ENCODE assay signal across 28 cellular contexts in the genomic region with DNA sequence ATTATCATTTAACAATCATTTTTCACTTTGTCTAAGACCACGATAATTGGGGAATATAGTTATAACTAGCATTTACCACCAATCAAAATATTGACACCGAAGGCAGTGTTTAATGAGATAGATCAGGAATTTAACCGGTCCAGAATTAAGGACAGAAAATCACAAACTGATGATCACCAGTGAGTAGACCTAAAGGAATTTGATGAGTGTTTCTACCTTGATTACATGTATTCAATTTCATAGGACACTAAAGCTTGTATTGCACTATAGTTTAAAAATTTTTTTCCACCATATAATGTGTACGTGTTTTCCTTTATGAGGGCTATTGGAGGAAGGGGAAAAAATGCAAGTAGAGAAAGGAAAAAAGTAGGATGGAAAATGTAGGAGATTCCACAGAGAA. TPM values are rescaled to one million over a fixed set of nuclear protein-coding genes. Genes with fewer than 3 reads are reported as not detected.
DNase-seq lines count a peak whose midpoint lies in the region; ATAC-seq, FAIRE-seq and TF ChIP-seq lines count a peak whose summit lies in the region.
"Had no signal": no experiment of that assay in that cellular context is flagged by ENCODE, and none has a peak within 500 bp of the region (broad histone marks: within the 10 kb centered on the region; RNA-seq: fewer than 3 reads in every experiment).

No MANE protein-coding gene starts in this region.

- H3K9ac ChIP-seq in SK-N-SH (no peak overlapping the region), PC-3 (ENCODE audit: low read length) (no peak overlapping the region), keratinocyte (ENCODE audit: control insufficient read depth, extremely low read depth, insufficient read depth, low read length) (no peak overlapping the region)

- H3K4me1 ChIP-seq in SK-N-SH (ENCODE audit: control insufficient read depth in 1 of 2, insufficient read depth in 2 of 2, low read depth in 1 of 2, low read length in 1 of 2) (peaks cover 0 to 12% of the 10 kb centered on the region in 2 experiments; a peak in 1 of 4 replicates), PC-3 (ENCODE audit: insufficient read depth, low read length) (peaks cover 4% of the 10 kb centered on the region; the same call in 1 of the 2 replicates), keratinocyte (ENCODE audit: control insufficient read depth, extremely low read depth, insufficient read depth, low read length) (peaks cover 22% of the 10 kb centered on the region)
- H3K4me1 ChIP-seq: BE2C had no signal

- no peak overlapping the region for H3K27ac Mint-ChIP-seq in immature natural killer cell

- H3K36me3 ChIP-seq in SK-N-SH (replicated peaks in 1 of 2; ENCODE audit: control insufficient read depth in 1 of 2, insufficient read depth in 2 of 2, low read length in 1 of 2) = no peaks in the 10 kb centered on the region
- H3K36me3 ChIP-seq in PC-3 (ENCODE audit: low read depth, low read length) = no peaks in the 10 kb centered on the region
- H3K36me3 ChIP-seq in bronchial epithelial cell (ENCODE audit: control insufficient read depth, insufficient read depth, low read length) = no peaks in the 10 kb centered on the region
- no peaks in the 10 kb centered on the region for H3K36me3 ChIP-seq in keratinocyte (ENCODE audit: control insufficient read depth in 2 of 2, extremely low read depth in 1 of 2, insufficient read depth in 2 of 2, low read length in 2 of 2)
- H3K36me3 ChIP-seq: BE2C, MG63 had no signal

- CTCF ChIA-PET in SK-N-SH (lab: Yijun Ruan, JAX) (no interaction called here), PC-3 (lab: Charles Lee) (no interaction called here)

- POLR2A ChIA-PET in SK-N-SH (lab: Yijun Ruan, JAX) (no interaction called here), PC-3 (lab: Charles Lee; ENCODE audit: unreplicated experiment) (no interaction called here)

- TF ChIP-seq CTCF in SK-N-SH (IDR thresholded peaks at IDR 0.05) (no peak), PC-3 (conservative IDR thresholded peaks at IDR 0.05; ENCODE audit: low read depth, low read length) (no peak), bronchial epithelial cell (IDR thresholded peaks at IDR 0.05; ENCODE audit: insufficient read depth, low read length, severe bottlenecking) (no peak), keratinocyte (optimal IDR thresholded peaks at IDR 0.05 in 1 of 3, IDR thresholded peaks at IDR 0.05 in 1 of 3, conservative IDR thresholded peaks at IDR 0.05 in 1 of 3; ENCODE audit: extremely low read depth in 1 of 3, insufficient read depth in 2 of 3, low read length in 3 of 3) (no peak)

- no peaks in the 10 kb centered on the region for H3K9me1 ChIP-seq in keratinocyte (ENCODE audit: control insufficient read depth, extremely low read depth, insufficient read depth, low read length)

- H3K9me3 ChIP-seq in SK-N-SH = no peaks in the 10 kb centered on the region
- H3K9me3 ChIP-seq in PC-3 (ENCODE audit: low read length) = no peaks in the 10 kb centered on the region
- no peaks in the 10 kb centered on the region for H3K9me3 ChIP-seq in keratinocyte (ENCODE audit: control insufficient read depth, low read depth, low read length)
- H3K9me3 ChIP-seq: BE2C, MG63 had no signal

- TF ChIP-seq RAD21 in SK-N-SH (IDR thresholded peaks at IDR 0.05; ENCODE audit: low read length) = no peak

- no peaks in the 10 kb centered on the region for H4K20me1 ChIP-seq in SK-N-SH (ENCODE audit: insufficient read depth)
- H4K20me1 ChIP-seq in PC-3 (ENCODE audit: low read length) = no peaks in the 10 kb centered on the region
- no peaks in the 10 kb centered on the region for H4K20me1 ChIP-seq in keratinocyte (ENCODE audit: control insufficient read depth, extremely low read depth, insufficient read depth, low read length)

- FAIRE-seq in bronchial epithelial cell (lab: Jason Lieb, UNC) (no peak), keratinocyte (lab: Jason Lieb, UNC) (peak; percentile 69)
- FAIRE-seq: H54, HTR-8/SVneo had no signal

- no peaks in the 10 kb centered on the region for H3K9me2 ChIP-seq in SK-N-SH
- no peaks in the 10 kb centered on the region for H3K9me2 ChIP-seq in PC-3 (replicated peaks; ENCODE audit: low read length)

- dilution Hi-C loops in keratinocyte (cut with MboI; ENCODE audit: extremely low pct_ligation_motif_present, low sequenced_read_pairs) = no loop called here

- H3K4me3 ChIP-seq in SK-N-SH (ENCODE audit: low read depth in 2 of 2, low read length in 1 of 2) (no peak overlapping the region), PC-3 (ENCODE audit: low read length) (no peak overlapping the region), bronchial epithelial cell (ENCODE audit: low read depth, low read length) (no peak overlapping the region), keratinocyte (ENCODE audit: control insufficient read depth in 2 of 3, extremely low read depth in 1 of 3, insufficient read depth in 2 of 3, low read depth in 1 of 3, low read length in 3 of 3) (no peak overlapping the region)
- H3K4me3 ChIP-seq: MG63 had no signal

- H3K4me3 Mint-ChIP-seq in immature natural killer cell = no peak overlapping the region
- H3K4me3 Mint-ChIP-seq: CD14-positive monocyte; CD8-positive, alpha-beta memory T cell had no signal

- H3K79me2 ChIP-seq in SK-N-SH (ENCODE audit: insufficient read depth) (no peaks in the 10 kb centered on the region), PC-3 (ENCODE audit: low read length) (no peaks in the 10 kb centered on the region), keratinocyte (ENCODE audit: control insufficient read depth, insufficient read depth, low read length) (no peaks in the 10 kb centered on the region)

- DNase-seq in SK-N-SH = no peak
- peak; percentile 29 for DNase-seq in PC-3
- peak; percentile 44 for DNase-seq in bronchial epithelial cell (ENCODE audit: low read depth)
- no peak for DNase-seq in keratinocyte (ENCODE audit: low read depth, low spot score)
- DNase-seq in GM19240 (ENCODE audit: insufficient read length, low spot score) = no peak
- no peak for DNase-seq in immature natural killer cell
- DNase-seq in activated CD8-positive, alpha-beta memory T cell treated with anti-CD3 and anti-CD28 coated beads, Interleukin-2, amount 50 U/mL, for 48 hours = no peak
- DNase-seq: ACHN; BE2C; CD8-positive, alpha-beta memory T cell; DMS 273 treated with DMSO at 0.1 percent for 48 hours; DMS79; EL; GF-D8; KBM-7; MG63; NCI-H2029; NCI-H446 treated with DMSO at 0.1 percent for 48 hours; NCI-H526; NCI-H82; NK-92 treated with Interleukin-12 subunit alpha and Interleukin-12 subunit beta, amount 100 ng/mL, for 24 hours; RPMI8226; SHP77 treated with DMSO at 0.1 percent for 48 hours had no signal

- H3K27me3 Mint-ChIP-seq in immature natural killer cell (ENCODE audit: low read depth in 3 of 3) = no peaks in the 10 kb centered on the region
- H3K27me3 Mint-ChIP-seq: CD8-positive, alpha-beta memory T cell had no signal

- H3K27me3 ChIP-seq in SK-N-SH (ENCODE audit: insufficient read depth) (no peaks in the 10 kb centered on the region), PC-3 (ENCODE audit: low read length) (no peaks in the 10 kb centered on the region), bronchial epithelial cell (ENCODE audit: control insufficient read depth, insufficient read depth, low read length) (no peaks in the 10 kb centered on the region), keratinocyte (ENCODE audit: control insufficient read depth, extremely low read depth, insufficient read depth, low read length) (no peaks in the 10 kb centered on the region)
- H3K27me3 ChIP-seq: BE2C, MG63 had no signal

- H2AFZ ChIP-seq in SK-N-SH (ENCODE audit: low read depth) (no peak overlapping the region), PC-3 (ENCODE audit: low read length) (no peak overlapping the region), keratinocyte (ENCODE audit: control insufficient read depth, low read length) (no peak overlapping the region)

- WGBS in SK-N-SH (ENCODE audit: low lambda C conversion rate) = 70% methylated on average over 4 of the region's 4 CpGs

- no peaks in the 10 kb centered on the region for H3K36me3 Mint-ChIP-seq in immature natural killer cell
- H3K36me3 Mint-ChIP-seq: CD14-positive monocyte; CD8-positive, alpha-beta memory T cell had no signal

- H3K4me1 Mint-ChIP-seq in immature natural killer cell = peaks cover 0 to 6% of the 10 kb centered on the region in 2 donors

- no TSS peak for BruUV-seq in PC-3 (replicated peaks; lab: Mats Ljungman, UMichigan)

- H3K27ac ChIP-seq in SK-N-SH (ENCODE audit: low read depth in 2 of 2, low read length in 1 of 2) (no peak overlapping the region), PC-3 (ENCODE audit: low read length) (no peak overlapping the region), keratinocyte (ENCODE audit: control insufficient read depth, insufficient read depth, low read length) (no peak overlapping the region)
- H3K27ac ChIP-seq: 22Rv1 had no signal

- intact Hi-C loops in PC-3 (cut with micrococcal nuclease) = no loop called here

- no peak for TF ChIP-seq EP300 in SK-N-SH (IDR thresholded peaks at IDR 0.05; ENCODE audit: borderline replicate concordance in 1 of 2, low read depth in 1 of 2, low read length in 1 of 2)

- peaks cover 10% of the 10 kb centered on the region for H3F3A ChIP-seq in SK-N-SH (replicated peaks; ENCODE audit: insufficient read depth)
- H3F3A ChIP-seq in PC-3 (ENCODE audit: low read length, unreplicated experiment) = no peaks in the 10 kb centered on the region

- ATAC-seq in SK-N-SH treated with all-trans-retinoic acid at 6 μM for 48 hours = no peak
- no peak for ATAC-seq in PC-3

- H3K9me3 Mint-ChIP-seq in immature natural killer cell = no peaks in the 10 kb centered on the region
- H3K9me3 Mint-ChIP-seq: CD14-positive monocyte; CD8-positive, alpha-beta memory T cell had no signal

- H3K4me2 ChIP-seq in SK-N-SH (no peak overlapping the region), PC-3 (ENCODE audit: low read length) (no peak overlapping the region), keratinocyte (ENCODE audit: control insufficient read depth, extremely low read depth, insufficient read depth, low read depth, low read length) (peak overlapping the region; percentile 46)

RNA-seq across cellular contexts. Expression of gene ARHGAP18, which starts 22.6 kb away (rescaled TPM):
- polyA plus RNA-seq in SK-N-SH (2012; rRNA removed) = 25.0 and 32.8 TPM in 2 replicates
- polyA plus RNA-seq in SK-N-SH (2012; cell fraction: cytosol; rRNA removed) = 38.9 and 45.2 TPM in 2 replicates
- 10.2 and 20.0 TPM in 2 replicates for polyA plus RNA-seq in SK-N-SH (2012; cell fraction: nucleus; rRNA removed)
- 4.1 and 5.9 TPM in 2 replicates for total RNA-seq in PC-3 (2014; rRNA removed)
- total RNA-seq in bronchial epithelial cell = 3.1 and 4.5 TPM in 2 replicates
- 7.1 to 22.0 TPM (median 17.7 TPM) in 3 replicates for polyA plus RNA-seq in keratinocyte
- 2.6 TPM for polyA plus RNA-seq in keratinocyte (2011; ENCODE audit: low read depth)
- 8.0 and 12.3 TPM in 2 replicates for polyA plus RNA-seq in keratinocyte (2011; cell fraction: cytosol; rRNA removed)
- polyA plus RNA-seq in keratinocyte (2011; cell fraction: nucleus; rRNA removed) = 6.6 and 7.7 TPM in 2 replicates
- polyA plus RNA-seq in keratinocyte (2012; ENCODE audit: low replicate concordance) = 2.5 and 24.4 TPM in 2 replicates
- polyA minus RNA-seq in keratinocyte = 6.2 to 21.2 TPM (median 11.5 TPM) in 3 replicates
- 11.3 TPM for polyA minus RNA-seq in keratinocyte (2011; cell fraction: cytosol; rRNA and poly(A)+ RNA removed)
- polyA minus RNA-seq in keratinocyte (2011; cell fraction: nucleus; rRNA and poly(A)+ RNA removed) = 10.1 and 18.2 TPM in 2 replicates
- 1 to 10 TPM; 4.2 to 9.9 (median 6.7) TPM for polyA plus RNA-seq in immature natural killer cell

Comparison
In these comparisons a context has a peak if more than half of its experiments do, and no peak if none do; other contexts are left out.
1. DNase-seq: peak in PC-3 (single experiment) and bronchial epithelial cell (single experiment); none in SK-N-SH (single experiment), keratinocyte (single experiment), GM19240 (single experiment), immature natural killer cell (0 of 3) and activated CD8-positive, alpha-beta memory T cell treated with anti-CD3 and anti-CD28 coated beads, Interleukin-2, amount 50 U/mL, for 48 hours (single experiment).